24 cellular contexts compared by ENCODE assay signal in the genomic region with DNA sequence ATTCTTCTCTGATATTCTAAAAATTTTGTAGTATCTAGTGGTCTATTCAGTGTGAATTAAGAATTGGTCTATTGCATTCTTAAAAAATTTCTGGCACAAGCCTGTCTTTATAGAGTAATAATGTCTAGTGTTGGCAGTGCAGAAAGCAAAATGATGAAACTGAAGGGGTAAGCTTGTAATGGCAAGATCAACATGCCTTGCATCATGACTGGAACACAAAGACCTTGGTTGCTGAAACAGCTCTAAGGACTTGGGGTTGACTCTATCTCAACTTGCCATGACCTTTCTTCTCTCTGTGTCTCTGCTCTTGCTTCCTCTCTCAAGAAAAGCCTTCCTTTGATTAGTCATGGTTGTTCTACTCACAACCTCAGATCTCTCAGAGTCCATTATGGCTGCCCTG. TPM values are rescaled to one million over a fixed set of nuclear protein-coding genes. Genes with fewer than 3 reads are reported as not detected.
DNase-seq lines count a peak whose midpoint lies in the region; ATAC-seq, FAIRE-seq and TF ChIP-seq lines count a peak whose summit lies in the region.
"Had no signal": no experiment of that assay in that cellular context is flagged by ENCODE, and none has a peak within 500 bp of the region (broad histone marks: within the 10 kb centered on the region; RNA-seq: fewer than 3 reads in every experiment).

No MANE protein-coding gene starts in this region.

- H3K9ac ChIP-seq in HepG2 (ENCODE audit: insufficient read depth, low read depth, low read length), result no peak overlapping the region
- H3K9ac ChIP-seq: BLaER1 treated with 17β-estradiol and CSF1 and Interleukin-3, amounts not matched to agents 10 nM and 100 nM had no signal

- POLR2A ChIA-PET in MCF 10A (lab: Yijun Ruan, JAX), result no interaction called here
- POLR2A ChIA-PET in WTC11 (lab: Charles Lee), result no interaction called here
- POLR2A ChIA-PET in HepG2 (lab: Yijun Ruan, JAX), result interaction anchor here (1.0 to 1.2 kb wide), 2 partner anchors 47 to 49 kb away, joined by 3 read pairs; a partner anchor contains a TSS

- H3K27ac Mint-ChIP-seq in MCF 10A (ENCODE audit: low read depth, unreplicated experiment), result no peak overlapping the region
- H3K27ac Mint-ChIP-seq in WTC11, result no peak overlapping the region
- H3K27ac Mint-ChIP-seq: B cell; CD4-positive, alpha-beta T cell; CD8-positive, alpha-beta T cell had no signal

- H3K27me3 Mint-ChIP-seq in MCF 10A (ENCODE audit: insufficient read depth, unreplicated experiment) (peaks cover 90% of the 10 kb centered on the region), WTC11 (ENCODE audit: low read depth) (peaks cover 16% of the 10 kb centered on the region)
- H3K27me3 Mint-ChIP-seq: CD4-positive, alpha-beta T cell had no signal

- TF ChIP-seq EP300 in HepG2 (IDR thresholded peaks at IDR 0.05; ENCODE audit: low read depth in 2 of 2, low read length in 2 of 2), result peak in 1 of 2 experiments; percentile 60; a peak in 1 of 4 replicates
- TF ChIP-seq EP300 in HepG2 (CRISPR knock-in tag; IDR thresholded peaks at IDR 0.05; ENCODE audit: borderline replicate concordance), result peak; percentile 42; the same call in 1 of the 2 replicates

- H3K4me2 ChIP-seq in HepG2 (ENCODE audit: low read depth, low read length), result no peak overlapping the region
- H3K4me2 ChIP-seq: BLaER1 treated with 17β-estradiol and CSF1 and Interleukin-3, amounts not matched to agents 10 nM and 100 nM had no signal

- TF ChIP-seq CTCF in MCF 10A (IDR thresholded peaks at IDR 0.05; ENCODE audit: unreplicated experiment) (no peak), breast epithelium (IDR thresholded peaks at IDR 0.05) (no peak), WTC11 (IDR thresholded peaks at IDR 0.05) (no peak), HepG2 (CRISPR knock-in tag; IDR thresholded peaks at IDR 0.05) (no peak), right lobe of liver (IDR thresholded peaks at IDR 0.05) (no peak)

- H2AFZ ChIP-seq in HepG2 (ENCODE audit: low read length), result no peak overlapping the region

- intact Hi-C loops in MCF 10A (cut with micrococcal nuclease) (no loop called here), breast epithelium (cut with DNase I; ENCODE audit: low total_unique reads) (no loop called here), HepG2 (cut with micrococcal nuclease; ENCODE audit: unreplicated experiment) (no loop called here), right lobe of liver (cut with DNase I) (no loop called here)

- CTCF ChIA-PET in MCF 10A (lab: Yijun Ruan, JAX) (no interaction called here), WTC11 (lab: Charles Lee) (no interaction called here), HepG2 (lab: Yijun Ruan, JAX; ENCODE audit: low intra/inter-chr PET ratio, low total read pairs) (no interaction called here)

- TF ChIP-seq POLR2A in breast epithelium (IDR thresholded peaks at IDR 0.05) (no peak), HepG2 (IDR thresholded peaks at IDR 0.05; ENCODE audit: insufficient read depth in 1 of 2, low read depth in 2 of 2, low read length in 2 of 2) (no peak), right lobe of liver (IDR thresholded peaks at IDR 0.05) (no peak)

- H3K9me3 ChIP-seq in breast epithelium (peaks cover 0 to 4% of the 10 kb centered on the region in 2 donors), HepG2 (ENCODE audit: low read length) (peaks cover 6% of the 10 kb centered on the region), right lobe of liver (no peaks in the 10 kb centered on the region)
- H3K9me3 ChIP-seq: Caco-2 had no signal

- peak; percentile 18 for FAIRE-seq in HepG2 (lab: Jason Lieb, UNC)
- FAIRE-seq: A204.1, G401.6, GM12891, GM19239 had no signal

- peak; percentile 17 for DNase-seq in MCF 10A (ENCODE audit: unreplicated experiment)
- no peak for DNase-seq in breast epithelium (ENCODE audit: low spot score in 2 of 2)
- DNase-seq in WTC11 (ENCODE audit: low spot score), result no peak
- no peak for DNase-seq in HepG2 (ENCODE audit: low spot score)
- peak in 1 of 3 donors; percentile 54 for DNase-seq in right lobe of liver
- no peak for DNase-seq in NCI-H2107 treated with DMSO at 0.1 percent for 48 hours (lab: John Stamatoyannopoulos, UW; ENCODE audit: unreplicated experiment)
- DNase-seq: 8988T; ACHN; Caco-2; Calu3; CD4-positive, alpha-beta T cell; CD8-positive, alpha-beta T cell; DMS79 treated with DMSO at 0.1 percent for 48 hours; GF-D8 had no signal

- no peak for TF ChIP-seq RAD21 in HepG2 (CRISPR knock-in tag; IDR thresholded peaks at IDR 0.05)

- H4K20me1 ChIP-seq in HepG2 (ENCODE audit: insufficient read depth, low read length), result no peaks in the 10 kb centered on the region
- H4K20me1 ChIP-seq: BLaER1 treated with 17β-estradiol and CSF1 and Interleukin-3, amounts not matched to agents 10 nM and 100 nM had no signal

- H3K9me3 Mint-ChIP-seq in MCF 10A (ENCODE audit: unreplicated experiment) (no peaks in the 10 kb centered on the region), WTC11 (no peaks in the 10 kb centered on the region; the same call in 1 of the 2 replicates)

- H3K27ac ChIP-seq in breast epithelium (no peak overlapping the region), HepG2 (ENCODE audit: extremely low read length, insufficient read depth, low read length) (no peak overlapping the region), right lobe of liver (peak overlapping the region in 1 of 3 donors; percentile 80)
- H3K27ac ChIP-seq: BLaER1 treated with 17β-estradiol and CSF1 and Interleukin-3, amounts not matched to agents 10 nM and 100 nM; C4-2B had no signal

- in situ Hi-C loops in HepG2 (cut with HindIII; ENCODE audit: extremely low pct_ligation_motif_present, low pct_unique_long_range_greater_than_20kb), result no loop called here

- no TSS peak for BruUV-seq in MCF 10A (replicated peaks; lab: Mats Ljungman, UMichigan)
- no TSS peak for BruUV-seq in HepG2 (replicated peaks; lab: Mats Ljungman, UMichigan)

- ATAC-seq in WTC11 (no peak), HepG2 (no peak), right lobe of liver (peak; percentile 62 to 82 (median 72)), GM19452 (IDR thresholded peaks at IDR 0.05; ENCODE audit: unreplicated experiment) (no peak), HG03175 (IDR thresholded peaks at IDR 0.05; ENCODE audit: unreplicated experiment) (no peak)
- ATAC-seq: CD8-positive, alpha-beta T cell had no signal

- H3K36me3 Mint-ChIP-seq in MCF 10A (ENCODE audit: insufficient read depth, unreplicated experiment) (no peaks in the 10 kb centered on the region), WTC11 (no peaks in the 10 kb centered on the region)
- H3K36me3 Mint-ChIP-seq: CD8-positive, alpha-beta T cell had no signal

- H3K79me2 ChIP-seq in HepG2 (ENCODE audit: insufficient read depth, low read length), result no peaks in the 10 kb centered on the region

- no peaks in the 10 kb centered on the region for H3K27me3 ChIP-seq in breast epithelium
- H3K27me3 ChIP-seq in HepG2 (ENCODE audit: control insufficient read depth in 1 of 2, insufficient read depth in 2 of 2, low read length in 2 of 2), result no peaks in the 10 kb centered on the region
- no peaks in the 10 kb centered on the region for H3K27me3 ChIP-seq in right lobe of liver
- H3K27me3 ChIP-seq: BLaER1 treated with 17β-estradiol and CSF1 and Interleukin-3, amounts not matched to agents 10 nM and 100 nM had no signal

- no peaks in the 10 kb centered on the region for H3K4me1 Mint-ChIP-seq in MCF 10A (ENCODE audit: insufficient read depth, unreplicated experiment)
- H3K4me1 Mint-ChIP-seq in WTC11, result peaks cover 15% of the 10 kb centered on the region
- H3K4me1 Mint-ChIP-seq: B cell had no signal

- H3K36me3 ChIP-seq in breast epithelium (no peaks in the 10 kb centered on the region), HepG2 (replicated peaks in 1 of 2; ENCODE audit: control insufficient read depth in 1 of 2, insufficient read depth in 2 of 2, low read length in 2 of 2) (no peaks in the 10 kb centered on the region), right lobe of liver (no peaks in the 10 kb centered on the region)
- H3K36me3 ChIP-seq: BLaER1 treated with 17β-estradiol and CSF1 and Interleukin-3, amounts not matched to agents 10 nM and 100 nM had no signal

- no peak overlapping the region for H3K4me3 ChIP-seq in breast epithelium
- H3K4me3 ChIP-seq in HepG2 (replicated peaks in 1 of 3; ENCODE audit: insufficient read depth in 1 of 3, low read depth in 2 of 3, low read length in 3 of 3), result no peak overlapping the region
- no peak overlapping the region for H3K4me3 ChIP-seq in right lobe of liver
- H3K4me3 ChIP-seq: BLaER1 treated with 17β-estradiol and CSF1 and Interleukin-3, amounts not matched to agents 10 nM and 100 nM had no signal

- H3K4me1 ChIP-seq in breast epithelium (no peaks in the 10 kb centered on the region), HepG2 (ENCODE audit: insufficient read depth, low read length) (peaks cover 23% of the 10 kb centered on the region), right lobe of liver (peaks cover 0 to 31% (median 8%) of the 10 kb centered on the region in 4 donors)
- H3K4me1 ChIP-seq: BLaER1 treated with 17β-estradiol and CSF1 and Interleukin-3, amounts not matched to agents 10 nM and 100 nM; Caco-2 had no signal

- no peak overlapping the region for H3K4me3 Mint-ChIP-seq in MCF 10A (ENCODE audit: unreplicated experiment)
- H3K4me3 Mint-ChIP-seq in WTC11, result no peak overlapping the region
- H3K4me3 Mint-ChIP-seq: B cell; CD4-positive, alpha-beta T cell; CD8-positive, alpha-beta T cell had no signal

RNA-seq across cellular contexts. Expression of a gene that starts 46.8 kb away (rescaled TPM):
- total RNA-seq in MCF 10A (2022), result 0.61 TPM in 2 replicates
- total RNA-seq in breast epithelium, result 1 to 10 TPM; 1.8 to 7.5 (median 5.7) TPM
- total RNA-seq in WTC11 (2021), result 3.0 to 3.8 TPM (median 3.3 TPM) in 3 replicates
- 30.2 and 48.5 TPM in 2 replicates for total RNA-seq in HepG2 (2016; rRNA removed; fragmentation: Illumina TruSeq; extraction: Trizol)
- 18.3 and 23.4 TPM in 2 replicates for total RNA-seq in HepG2 (2016; cell fraction: cytosol; rRNA removed; fragmentation: Illumina TruSeq; extraction: Trizol; ENCODE audit: low read depth)
- total RNA-seq in HepG2 (2016; cell fraction: insoluble cytoplasmic fraction; rRNA removed; fragmentation: Illumina TruSeq; extraction: Trizol), result 30.0 and 40.1 TPM in 2 replicates
- total RNA-seq in HepG2 (2016; cell fraction: membrane; rRNA removed; fragmentation: Illumina TruSeq; extraction: Trizol), result 37.4 and 49.2 TPM in 2 replicates
- total RNA-seq in HepG2 (2016; cell fraction: nucleus; rRNA removed; fragmentation: Illumina TruSeq; extraction: Trizol), result 48.9 and 52.6 TPM in 2 replicates
- polyA plus RNA-seq in HepG2 (2011; rRNA removed), result 10.0 and 12.3 TPM in 2 replicates
- polyA plus RNA-seq in HepG2 (2011; cell fraction: cytosol; rRNA removed), result 6.4 and 10.1 TPM in 2 replicates
- 24.5 and 25.6 TPM in 2 replicates for polyA plus RNA-seq in HepG2 (2011; cell fraction: nucleus; rRNA removed)
- polyA plus RNA-seq in HepG2 (2012), result 32.4 and 38.1 TPM in 2 replicates
- 0.63 and 0.75 TPM in 2 replicates for polyA plus RNA-seq in HepG2 (2016; cell fraction: cytosol; fragmentation: Illumina TruSeq; extraction: Trizol; ENCODE audit: low read depth)
- 32.3 and 34.3 TPM in 2 replicates for polyA plus RNA-seq in HepG2 (2016; cell fraction: insoluble cytoplasmic fraction; fragmentation: Illumina TruSeq; extraction: Trizol; ENCODE audit: low read depth)
- 2.9 and 3.5 TPM in 2 replicates for polyA plus RNA-seq in HepG2 (2016; cell fraction: membrane; fragmentation: Illumina TruSeq; extraction: Trizol; ENCODE audit: low read depth)
- 47.2 and 51.1 TPM in 2 replicates for polyA plus RNA-seq in HepG2 (2016; cell fraction: nucleus; fragmentation: Illumina TruSeq; extraction: Trizol; ENCODE audit: insufficient read depth, low read depth)
- polyA minus RNA-seq in HepG2 (2011; rRNA and poly(A)+ RNA removed; ENCODE audit: low replicate concordance), result 40.4 TPM in 1 of 2 replicates, not detected in the other
- 37.0 and 45.5 TPM in 2 replicates for polyA minus RNA-seq in HepG2 (2011; cell fraction: cytosol; rRNA and poly(A)+ RNA removed)
- polyA minus RNA-seq in HepG2 (2011; cell fraction: nucleus; rRNA and poly(A)+ RNA removed), result 45.6 and 52.3 TPM in 2 replicates
- total RNA-seq in right lobe of liver, result 100 to 1,000 TPM in 4 of 6 experiments, 10 to 100 TPM in 2; 79.6 to 186 (median 164) TPM
- total RNA-seq: A673; CD8-positive, alpha-beta T cell had no signal

Comparison
In these comparisons a context has a peak if more than half of its experiments do, and no peak if none do; other contexts are left out.
1. ATAC-seq: peak in right lobe of liver (4 of 4); none in WTC11 (single experiment), HepG2 (single experiment), GM19452 (single experiment) and HG03175 (single experiment).